In the genomic region with DNA sequence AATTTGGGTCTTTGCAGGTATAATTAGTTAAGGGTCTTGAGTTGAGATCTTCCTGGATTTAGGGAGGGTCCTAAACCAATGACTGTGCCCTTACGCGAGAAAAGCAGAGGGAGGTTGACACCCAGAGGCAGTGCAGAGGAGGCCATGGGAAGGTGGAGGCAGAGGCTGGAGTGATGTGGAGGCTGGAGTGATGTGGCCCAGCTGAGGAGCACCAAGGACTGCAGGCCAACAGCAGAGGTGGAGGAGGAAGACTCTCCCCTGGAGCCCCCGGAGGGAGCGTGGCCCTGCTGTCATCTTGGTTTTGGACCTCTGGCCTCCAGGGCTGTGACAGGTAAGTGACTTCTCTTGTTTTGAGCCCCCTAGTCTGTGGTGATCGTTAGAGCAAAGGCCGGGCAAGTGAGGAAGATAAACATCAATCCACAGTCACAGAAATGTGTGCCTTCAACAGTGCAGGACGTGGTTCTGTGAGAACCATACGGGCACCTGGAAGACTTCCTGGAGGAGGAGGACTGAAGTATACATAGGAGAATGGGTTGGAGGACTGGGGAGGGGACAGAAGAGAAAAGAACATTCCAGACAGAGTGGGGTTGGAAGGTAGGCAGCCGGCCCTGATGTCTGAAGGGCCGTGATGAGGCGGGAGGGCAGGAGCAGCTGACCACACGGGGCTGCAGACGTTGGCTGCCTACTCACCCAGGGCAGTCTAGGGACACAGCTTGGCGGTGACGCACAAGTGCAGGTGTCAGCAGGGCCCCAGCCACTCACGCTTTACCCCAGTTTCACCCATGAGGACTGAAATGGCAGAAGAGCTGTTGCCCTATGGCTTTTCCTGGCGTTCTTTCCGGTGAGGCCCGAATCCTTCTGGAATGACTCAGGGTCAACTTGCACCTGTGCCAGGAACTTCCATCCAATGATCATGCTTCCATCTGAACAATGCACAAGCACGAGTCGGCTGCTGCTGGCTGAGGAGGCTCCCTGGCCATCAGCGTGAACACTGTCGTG, we compare ENCODE assay signal across 1 cellular context.
TF ChIP-seq lines count a peak whose summit lies in the region.

No MANE protein-coding gene starts in this region.

TF ChIP-seq in GM23338, 12 proteins besides CTCF, POLR2A, EP300 and RAD21 (continued from another document):
- TF ChIP-seq, protein P1, sequence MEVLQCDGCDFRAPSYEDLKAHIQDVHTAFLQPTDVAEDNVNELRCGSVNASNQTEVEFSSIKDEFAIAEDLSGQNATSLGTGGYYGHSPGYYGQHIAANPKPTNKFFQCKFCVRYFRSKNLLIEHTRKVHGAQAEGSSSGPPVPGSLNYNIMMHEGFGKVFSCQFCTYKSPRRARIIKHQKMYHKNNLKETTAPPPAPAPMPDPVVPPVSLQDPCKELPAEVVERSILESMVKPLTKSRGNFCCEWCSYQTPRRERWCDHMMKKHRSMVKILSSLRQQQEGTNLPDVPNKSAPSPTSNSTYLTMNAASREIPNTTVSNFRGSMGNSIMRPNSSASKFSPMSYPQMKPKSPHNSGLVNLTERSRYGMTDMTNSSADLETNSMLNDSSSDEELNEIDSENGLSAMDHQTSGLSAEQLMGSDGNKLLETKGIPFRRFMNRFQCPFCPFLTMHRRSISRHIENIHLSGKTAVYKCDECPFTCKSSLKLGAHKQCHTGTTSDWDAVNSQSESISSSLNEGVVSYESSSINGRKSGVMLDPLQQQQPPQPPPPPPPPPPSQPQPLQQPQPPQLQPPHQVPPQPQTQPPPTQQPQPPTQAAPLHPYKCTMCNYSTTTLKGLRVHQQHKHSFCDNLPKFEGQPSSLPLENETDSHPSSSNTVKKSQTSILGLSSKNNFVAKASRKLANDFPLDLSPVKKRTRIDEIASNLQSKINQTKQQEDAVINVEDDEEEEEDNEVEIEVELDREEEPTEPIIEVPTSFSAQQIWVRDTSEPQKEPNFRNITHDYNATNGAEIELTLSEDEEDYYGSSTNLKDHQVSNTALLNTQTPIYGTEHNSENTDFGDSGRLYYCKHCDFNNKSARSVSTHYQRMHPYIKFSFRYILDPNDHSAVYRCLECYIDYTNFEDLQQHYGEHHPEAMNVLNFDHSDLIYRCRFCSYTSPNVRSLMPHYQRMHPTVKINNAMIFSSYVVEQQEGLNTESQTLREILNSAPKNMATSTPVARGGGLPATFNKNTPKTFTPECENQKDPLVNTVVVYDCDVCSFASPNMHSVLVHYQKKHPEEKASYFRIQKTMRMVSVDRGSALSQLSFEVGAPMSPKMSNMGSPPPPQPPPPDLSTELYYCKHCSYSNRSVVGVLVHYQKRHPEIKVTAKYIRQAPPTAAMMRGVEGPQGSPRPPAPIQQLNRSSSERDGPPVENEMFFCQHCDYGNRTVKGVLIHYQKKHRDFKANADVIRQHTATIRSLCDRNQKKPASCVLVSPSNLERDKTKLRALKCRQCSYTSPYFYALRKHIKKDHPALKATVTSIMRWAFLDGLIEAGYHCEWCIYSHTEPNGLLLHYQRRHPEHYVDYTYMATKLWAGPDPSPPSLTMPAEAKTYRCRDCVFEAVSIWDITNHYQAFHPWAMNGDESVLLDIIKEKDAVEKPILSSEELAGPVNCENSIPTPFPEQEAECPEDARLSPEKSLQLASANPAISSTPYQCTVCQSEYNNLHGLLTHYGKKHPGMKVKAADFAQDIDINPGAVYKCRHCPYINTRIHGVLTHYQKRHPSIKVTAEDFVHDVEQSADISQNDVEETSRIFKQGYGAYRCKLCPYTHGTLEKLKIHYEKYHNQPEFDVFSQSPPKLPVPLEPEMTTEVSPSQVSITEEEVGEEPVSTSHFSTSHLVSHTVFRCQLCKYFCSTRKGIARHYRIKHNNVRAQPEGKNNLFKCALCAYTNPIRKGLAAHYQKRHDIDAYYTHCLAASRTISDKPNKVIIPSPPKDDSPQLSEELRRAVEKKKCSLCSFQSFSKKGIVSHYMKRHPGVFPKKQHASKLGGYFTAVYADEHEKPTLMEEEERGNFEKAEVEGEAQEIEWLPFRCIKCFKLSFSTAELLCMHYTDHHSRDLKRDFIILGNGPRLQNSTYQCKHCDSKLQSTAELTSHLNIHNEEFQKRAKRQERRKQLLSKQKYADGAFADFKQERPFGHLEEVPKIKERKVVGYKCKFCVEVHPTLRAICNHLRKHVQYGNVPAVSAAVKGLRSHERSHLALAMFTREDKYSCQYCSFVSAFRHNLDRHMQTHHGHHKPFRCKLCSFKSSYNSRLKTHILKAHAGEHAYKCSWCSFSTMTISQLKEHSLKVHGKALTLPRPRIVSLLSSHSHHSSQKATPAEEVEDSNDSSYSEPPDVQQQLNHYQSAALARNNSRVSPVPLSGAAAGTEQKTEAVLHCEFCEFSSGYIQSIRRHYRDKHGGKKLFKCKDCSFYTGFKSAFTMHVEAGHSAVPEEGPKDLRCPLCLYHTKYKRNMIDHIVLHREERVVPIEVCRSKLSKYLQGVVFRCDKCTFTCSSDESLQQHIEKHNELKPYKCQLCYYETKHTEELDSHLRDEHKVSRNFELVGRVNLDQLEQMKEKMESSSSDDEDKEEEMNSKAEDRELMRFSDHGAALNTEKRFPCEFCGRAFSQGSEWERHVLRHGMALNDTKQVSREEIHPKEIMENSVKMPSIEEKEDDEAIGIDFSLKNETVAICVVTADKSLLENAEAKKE (CRISPR knock-in tag; IDR thresholded peaks at IDR 0.05): no peak
- TF ChIP-seq NANOG (IDR thresholded peaks at IDR 0.05; ENCODE audit: borderline replicate concordance) (no peak), STAT1 (IDR thresholded peaks at IDR 0.05; ENCODE audit: unreplicated experiment) (no peak)
- TF ChIP-seq, protein P2, sequence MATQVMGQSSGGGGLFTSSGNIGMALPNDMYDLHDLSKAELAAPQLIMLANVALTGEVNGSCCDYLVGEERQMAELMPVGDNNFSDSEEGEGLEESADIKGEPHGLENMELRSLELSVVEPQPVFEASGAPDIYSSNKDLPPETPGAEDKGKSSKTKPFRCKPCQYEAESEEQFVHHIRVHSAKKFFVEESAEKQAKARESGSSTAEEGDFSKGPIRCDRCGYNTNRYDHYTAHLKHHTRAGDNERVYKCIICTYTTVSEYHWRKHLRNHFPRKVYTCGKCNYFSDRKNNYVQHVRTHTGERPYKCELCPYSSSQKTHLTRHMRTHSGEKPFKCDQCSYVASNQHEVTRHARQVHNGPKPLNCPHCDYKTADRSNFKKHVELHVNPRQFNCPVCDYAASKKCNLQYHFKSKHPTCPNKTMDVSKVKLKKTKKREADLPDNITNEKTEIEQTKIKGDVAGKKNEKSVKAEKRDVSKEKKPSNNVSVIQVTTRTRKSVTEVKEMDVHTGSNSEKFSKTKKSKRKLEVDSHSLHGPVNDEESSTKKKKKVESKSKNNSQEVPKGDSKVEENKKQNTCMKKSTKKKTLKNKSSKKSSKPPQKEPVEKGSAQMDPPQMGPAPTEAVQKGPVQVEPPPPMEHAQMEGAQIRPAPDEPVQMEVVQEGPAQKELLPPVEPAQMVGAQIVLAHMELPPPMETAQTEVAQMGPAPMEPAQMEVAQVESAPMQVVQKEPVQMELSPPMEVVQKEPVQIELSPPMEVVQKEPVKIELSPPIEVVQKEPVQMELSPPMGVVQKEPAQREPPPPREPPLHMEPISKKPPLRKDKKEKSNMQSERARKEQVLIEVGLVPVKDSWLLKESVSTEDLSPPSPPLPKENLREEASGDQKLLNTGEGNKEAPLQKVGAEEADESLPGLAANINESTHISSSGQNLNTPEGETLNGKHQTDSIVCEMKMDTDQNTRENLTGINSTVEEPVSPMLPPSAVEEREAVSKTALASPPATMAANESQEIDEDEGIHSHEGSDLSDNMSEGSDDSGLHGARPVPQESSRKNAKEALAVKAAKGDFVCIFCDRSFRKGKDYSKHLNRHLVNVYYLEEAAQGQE (IDR thresholded peaks at IDR 0.05; ENCODE audit: unreplicated experiment): no peak
